In genomic region chr2:189411860-189412259, GRCh38 we compare ENCODE assay signal across 9 cellular contexts. TPM values are rescaled to one million over a fixed set of nuclear protein-coding genes. Genes with fewer than 3 reads are reported as not detected.
DNase-seq lines count a peak whose midpoint lies in the region; ATAC-seq and TF ChIP-seq lines count a peak whose summit lies in the region.
"Had no signal": no experiment of that assay in that cellular context is flagged by ENCODE, and none has a peak within 500 bp of the region (broad histone marks: within the 10 kb centered on the region; RNA-seq: fewer than 3 reads in every experiment).

No MANE protein-coding gene starts in this region.

- H3K27me3 Mint-ChIP-seq in CD4-positive, alpha-beta memory T cell: no peaks in the 10 kb centered on the region
- H3K27me3 Mint-ChIP-seq: dendritic cell treated with granulocyte-macrophage colony-stimulating factor and Interleukin-4, amounts not matched to agents 40 ng/mL and 50 ng/mL, for 4 days had no signal

- H3K27ac Mint-ChIP-seq in CD4-positive, alpha-beta memory T cell: no peak overlapping the region
- H3K27ac Mint-ChIP-seq: dendritic cell treated with granulocyte-macrophage colony-stimulating factor and Interleukin-4, amounts not matched to agents 40 ng/mL and 50 ng/mL, for 4 days had no signal

- no peaks in the 10 kb centered on the region for H3K36me3 Mint-ChIP-seq in CD4-positive, alpha-beta memory T cell

- DNase-seq in ELR (ENCODE audit: low read depth) (peak; percentile 87), amniotic stem cell (lab: John Stamatoyannopoulos, UW) (peak; percentile 60), left ventricle myocardium superior (no peak), gastrocnemius medialis (no peak), hippocampal formation (lab: John Stamatoyannopoulos, UW) (no peak), cerebellar nuclear complex (lab: John Stamatoyannopoulos, UW) (no peak)
- no peak for DNase-seq in CD4-positive, alpha-beta memory T cell
- DNase-seq in stimulated activated naive CD4-positive, alpha-beta T cell (lab: John Stamatoyannopoulos, UW): no peak

- in situ Hi-C loops in gastrocnemius medialis (cut with MboI; ENCODE audit: low sequenced_read_pairs in 4 of 4): loop anchor here (5.0 to 25.0 kb wide), 7 partner anchors 315 to 1825 kb away; no protein-coding TSS in a partner anchor

- H3K36me3 ChIP-seq in gastrocnemius medialis: no peaks in the 10 kb centered on the region
- H3K36me3 ChIP-seq in CD4-positive, alpha-beta memory T cell (ENCODE audit: insufficient read depth, low read length): no peaks in the 10 kb centered on the region

- peaks cover 9 to 15% (median 11%) of the 10 kb centered on the region in 4 donors for H3K4me1 Mint-ChIP-seq in CD4-positive, alpha-beta memory T cell

- CTCF ChIA-PET in CD4-positive, alpha-beta memory T cell (lab: Charles Lee; ENCODE audit: partially characterized antibody): interaction anchor here (0.8 to 3.4 kb wide), 7 partner anchors 8 to 318 kb away, joined by 3 to 37 read pairs (median 5); no protein-coding TSS in a partner anchor

- ATAC-seq in left ventricle myocardium superior: peak; percentile 90
- peak; percentile 66 to 85 for ATAC-seq in gastrocnemius medialis

- intact Hi-C loops in left ventricle myocardium superior (cut with micrococcal nuclease) (loop anchor here (10.0 kb wide), 1 partner anchor 317 kb away; no protein-coding TSS in a partner anchor), gastrocnemius medialis (cut with DNase I; ENCODE audit: low total_unique reads) (loop anchor here (1.0 to 5.0 kb wide), 5 partner anchors 125 to 1830 kb away; no protein-coding TSS in a partner anchor)
- intact Hi-C loops in CD4-positive, alpha-beta memory T cell (cut with micrococcal nuclease): loop anchor here (1.0 to 5.0 kb wide), 4 partner anchors 65 to 887 kb away; no protein-coding TSS in a partner anchor

- peak overlapping the region; percentile 42 to 51 (median 47) for H3K27ac ChIP-seq in gastrocnemius medialis
- H3K27ac ChIP-seq in CD4-positive, alpha-beta memory T cell (ENCODE audit: low read depth, low read length): no peak overlapping the region

- POLR2A ChIA-PET in CD4-positive, alpha-beta memory T cell (lab: Charles Lee; ENCODE audit: partially characterized antibody): no interaction called here

- H3K9me3 ChIP-seq in gastrocnemius medialis: no peaks in the 10 kb centered on the region
- no peaks in the 10 kb centered on the region for H3K9me3 ChIP-seq in CD4-positive, alpha-beta memory T cell (ENCODE audit: control insufficient read depth in 1 of 2, low read length in 2 of 2)

- no peak overlapping the region for H3K4me3 ChIP-seq in gastrocnemius medialis
- H3K4me3 ChIP-seq in CD4-positive, alpha-beta memory T cell (ENCODE audit: low read length in 2 of 2): no peak overlapping the region

- no peak for TF ChIP-seq CTCF in gastrocnemius medialis (IDR thresholded peaks at IDR 0.05 in 4 of 5, conservative IDR thresholded peaks at IDR 0.05 in 1 of 5)

- H3K27me3 ChIP-seq in gastrocnemius medialis: no peaks in the 10 kb centered on the region
- H3K27me3 ChIP-seq in CD4-positive, alpha-beta memory T cell (ENCODE audit: insufficient read depth, low read length): no peaks in the 10 kb centered on the region

- H3K4me3 Mint-ChIP-seq in CD4-positive, alpha-beta memory T cell: no peak overlapping the region
- H3K4me3 Mint-ChIP-seq: dendritic cell treated with granulocyte-macrophage colony-stimulating factor and Interleukin-4, amounts not matched to agents 40 ng/mL and 50 ng/mL, for 4 days had no signal

- no peaks in the 10 kb centered on the region for H3K9me3 Mint-ChIP-seq in CD4-positive, alpha-beta memory T cell
- H3K9me3 Mint-ChIP-seq: dendritic cell treated with granulocyte-macrophage colony-stimulating factor and Interleukin-4, amounts not matched to agents 40 ng/mL and 50 ng/mL, for 4 days had no signal

- TF ChIP-seq POLR2A in gastrocnemius medialis (IDR thresholded peaks at IDR 0.05): no peak

- H3K4me1 ChIP-seq in gastrocnemius medialis: peaks cover 7 to 13% of the 10 kb centered on the region in 2 donors
- H3K4me1 ChIP-seq in CD4-positive, alpha-beta memory T cell (ENCODE audit: insufficient read depth, low read length): no peaks in the 10 kb centered on the region

RNA-seq across cellular contexts. Expression of gene WDR75, which starts 29.4 kb away (rescaled TPM):
- total RNA-seq in left ventricle myocardium superior: 15.1 TPM
- total RNA-seq in gastrocnemius medialis: 10 to 100 TPM; 14.0 to 21.4 (median 16.7) TPM
- 10 to 100 TPM; 60.8 to 61.4 TPM for total RNA-seq in CD4-positive, alpha-beta memory T cell
- polyA plus RNA-seq in CD4-positive, alpha-beta memory T cell: 10 to 100 TPM; 12.3 to 23.3 TPM

Comparison
In these comparisons a context has a peak if more than half of its experiments do, and no peak if none do; other contexts are left out.
1. DNase-seq: peak in ELR (single experiment) and amniotic stem cell (single experiment); none in left ventricle myocardium superior (single experiment), gastrocnemius medialis (0 of 2), hippocampal formation (0 of 2), CD4-positive, alpha-beta memory T cell (0 of 5), cerebellar nuclear complex (0 of 2) and stimulated activated naive CD4-positive, alpha-beta T cell (0 of 6).